ENCODE assay signal across 20 cellular contexts in the genomic region with DNA sequence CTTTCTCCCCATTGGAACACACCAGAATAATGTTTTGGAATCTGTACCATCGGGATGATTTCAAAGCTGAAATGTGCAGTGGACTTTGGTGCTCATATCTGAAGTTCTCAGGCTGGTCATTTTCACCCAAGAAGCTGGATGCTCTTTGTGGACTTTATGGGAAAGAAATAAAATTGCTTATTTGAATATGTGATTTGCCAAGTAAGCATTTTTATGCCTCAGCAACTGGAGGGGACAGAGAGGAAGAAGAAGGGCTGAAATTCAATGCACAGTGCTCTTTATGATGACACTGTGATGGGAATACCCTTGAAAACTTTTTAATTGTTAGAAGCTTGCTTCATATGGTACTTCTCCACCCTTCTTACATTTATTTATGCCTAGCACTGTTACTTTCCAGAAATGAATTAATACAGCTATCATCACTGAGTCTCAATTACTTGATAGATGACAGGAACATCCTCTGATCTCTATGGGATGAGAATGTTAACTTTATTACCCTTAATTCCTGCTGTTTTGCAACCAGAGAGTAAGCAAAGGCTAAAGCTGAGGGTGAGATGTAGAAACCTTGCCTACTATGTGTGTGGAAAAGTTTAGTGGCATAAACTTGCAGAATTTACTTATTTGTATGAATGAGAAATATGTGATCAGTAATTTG. TPM values are rescaled to one million over a fixed set of nuclear protein-coding genes. Genes with fewer than 3 reads are reported as not detected.
A peak's percentile ranks its signal among the peaks of the same experiment; 100 is the strongest.
DNase-seq lines count a peak whose midpoint lies in the region; ATAC-seq, FAIRE-seq and TF ChIP-seq lines count a peak whose summit lies in the region.
"Had no signal": no experiment of that assay in that cellular context is flagged by ENCODE, and none has a peak within 500 bp of the region (broad histone marks: within the 10 kb centered on the region; RNA-seq: fewer than 3 reads in every experiment).

No MANE protein-coding gene starts in this region.

- H3K4me3 ChIP-seq in A549: no peak overlapping the region
- no peak overlapping the region for H3K4me3 ChIP-seq in KMS-11 (IDR thresholded peaks at IDR 0.05; ENCODE audit: insufficient read depth, low read depth, low read length)
- H3K4me3 ChIP-seq: GM12878, HAP-1 had no signal

- DNase-seq in A549 (ENCODE audit: low read depth in 1 of 2, low spot score in 1 of 2) (no peak), endothelial cell (ENCODE audit: low spot score) (no peak), KG1 (lab: John Stamatoyannopoulos, UW) (no peak), NCI-H510A treated with DMSO at 0.1 percent for 48 hours (lab: John Stamatoyannopoulos, UW) (no peak)
- no peak for DNase-seq in activated CD8-positive, alpha-beta memory T cell treated with anti-CD3 and anti-CD28 coated beads for 24 hours
- DNase-seq: 8988T; ACHN; BE2C; CD4-positive, alpha-beta memory T cell; DMS79; GOT3 had no signal

- no peak for TF ChIP-seq POLR2A in A549 (IDR thresholded peaks at IDR 0.05; ENCODE audit: low read length)

- CTCF ChIA-PET in A549 (lab: Yijun Ruan, JAX): no interaction called here

- TF ChIP-seq EP300 in A549 (IDR thresholded peaks at IDR 0.05): no peak

- no peak overlapping the region for H2AFZ ChIP-seq in KMS-11 (ENCODE audit: low read depth)

- POLR2A ChIA-PET in A549 (lab: Yijun Ruan, JAX): no interaction called here

- WGBS in A549 (ENCODE audit: missing lambda C conversion rate): 55% methylated on average over 1 of the region's 1 CpG

- H3K4me1 ChIP-seq in A549 (no peaks in the 10 kb centered on the region), KMS-11 (ENCODE audit: low read depth, poor library complexity, severe bottlenecking) (peaks cover 93% of the 10 kb centered on the region)
- H3K4me1 ChIP-seq: BE2C, HAP-1 had no signal

- H3K27me3 Mint-ChIP-seq in endothelial cell (ENCODE audit: unreplicated experiment) (peaks cover 5% of the 10 kb centered on the region), nephron (ENCODE audit: low read depth) (no peaks in the 10 kb centered on the region)
- H3K27me3 Mint-ChIP-seq in activated T-helper 17 cell treated with anti-CD3 and anti-CD28 coated beads, Interleukin-2, amount 50 U/mL, for 72 hours: peaks cover 11% of the 10 kb centered on the region

- H3K36me3 Mint-ChIP-seq in endothelial cell (ENCODE audit: low read depth, unreplicated experiment) (peaks cover 50% of the 10 kb centered on the region), nephron (ENCODE audit: low read depth) (peaks cover 79% of the 10 kb centered on the region)
- H3K36me3 Mint-ChIP-seq in activated T-helper 17 cell treated with anti-CD3 and anti-CD28 coated beads, Interleukin-2, amount 50 U/mL, for 72 hours (ENCODE audit: low read depth): no peaks in the 10 kb centered on the region
- H3K36me3 Mint-ChIP-seq: CD4-positive, alpha-beta memory T cell had no signal

- no peaks in the 10 kb centered on the region; the same call in 1 of the 2 replicates for H3K36me3 ChIP-seq in KMS-11 (ENCODE audit: insufficient read depth)
- H3K36me3 ChIP-seq: BE2C, HAP-1 had no signal

- H3K4me3 Mint-ChIP-seq in endothelial cell (ENCODE audit: unreplicated experiment) (peak overlapping the region; percentile 18), nephron (no peak overlapping the region)
- no peak overlapping the region for H3K4me3 Mint-ChIP-seq in activated T-helper 17 cell treated with anti-CD3 and anti-CD28 coated beads, Interleukin-2, amount 50 U/mL, for 72 hours
- H3K4me3 Mint-ChIP-seq: CD4-positive, alpha-beta memory T cell had no signal

- no peaks in the 10 kb centered on the region for H3K27me3 ChIP-seq in KMS-11 (ENCODE audit: insufficient read depth, low read depth)
- H3K27me3 ChIP-seq: BE2C had no signal

- no peak for TF ChIP-seq RAD21 in A549 (conservative IDR thresholded peaks at IDR 0.05 in 1 of 2, IDR thresholded peaks at IDR 0.05 in 1 of 2)

- H3K27ac Mint-ChIP-seq in endothelial cell (ENCODE audit: unreplicated experiment): no peak overlapping the region
- H3K27ac Mint-ChIP-seq in nephron: peak overlapping the region; percentile 35 to 79 (median 40)
- no peak overlapping the region for H3K27ac Mint-ChIP-seq in activated T-helper 17 cell treated with anti-CD3 and anti-CD28 coated beads, Interleukin-2, amount 50 U/mL, for 72 hours
- H3K27ac Mint-ChIP-seq: CD4-positive, alpha-beta memory T cell had no signal

- no peak for ATAC-seq in A549
- no peak for ATAC-seq in activated T-helper 17 cell treated with anti-CD3 and anti-CD28 coated beads, Interleukin-2, amount 50 U/mL, for 72 hours (replicated peaks)
- ATAC-seq: GM12878 had no signal

- H3K4me1 Mint-ChIP-seq in endothelial cell (ENCODE audit: unreplicated experiment) (peaks cover 41% of the 10 kb centered on the region), nephron (peaks cover 73% of the 10 kb centered on the region)
- peaks cover under 1% of the 10 kb centered on the region for H3K4me1 Mint-ChIP-seq in activated T-helper 17 cell treated with anti-CD3 and anti-CD28 coated beads, Interleukin-2, amount 50 U/mL, for 72 hours
- H3K4me1 Mint-ChIP-seq: CD4-positive, alpha-beta memory T cell had no signal

- H3K27ac ChIP-seq in A549 (no peak overlapping the region), KMS-11 (no peak overlapping the region)
- H3K27ac ChIP-seq: C4-2B had no signal

- H3K79me2 ChIP-seq in KMS-11 (ENCODE audit: insufficient read depth, low read depth): peaks cover 64% of the 10 kb centered on the region

- H3K9ac ChIP-seq in KMS-11: no peak overlapping the region

- FAIRE-seq in A549 (lab: Jason Lieb, UNC): no peak
- FAIRE-seq: GM12878, GM18507, HTR-8/SVneo had no signal

- H4K20me1 ChIP-seq in KMS-11 (ENCODE audit: insufficient read depth): no peaks in the 10 kb centered on the region

- H3K9me3 Mint-ChIP-seq in endothelial cell (ENCODE audit: unreplicated experiment): no peaks in the 10 kb centered on the region
- H3K9me3 Mint-ChIP-seq in nephron: peaks cover 2% of the 10 kb centered on the region
- H3K9me3 Mint-ChIP-seq in activated T-helper 17 cell treated with anti-CD3 and anti-CD28 coated beads, Interleukin-2, amount 50 U/mL, for 72 hours: no peaks in the 10 kb centered on the region
- H3K9me3 Mint-ChIP-seq: CD4-positive, alpha-beta memory T cell had no signal

- no peak for TF ChIP-seq CTCF in A549 (IDR thresholded peaks at IDR 0.05)
- TF ChIP-seq CTCF in KMS-11 (conservative IDR thresholded peaks at IDR 0.05; ENCODE audit: low read depth, low read length): no peak
- no peak for TF ChIP-seq CTCF in endothelial cell (IDR thresholded peaks at IDR 0.05; ENCODE audit: unreplicated experiment)
- no peak for TF ChIP-seq CTCF in nephron (IDR thresholded peaks at IDR 0.05; ENCODE audit: unreplicated experiment in 3 of 3)

- no peaks in the 10 kb centered on the region for H3K9me3 ChIP-seq in A549
- H3K9me3 ChIP-seq: BE2C, HAP-1 had no signal

- H3K4me2 ChIP-seq in A549: no peak overlapping the region
- H3K4me2 ChIP-seq in KMS-11: peak overlapping the region; percentile 22; the same call in 1 of the 2 replicates

TF ChIP-seq in A549, 52 proteins besides CTCF, POLR2A, EP300 and RAD21:
- TF ChIP-seq MAFK (IDR thresholded peaks at IDR 0.05; ENCODE audit: partially characterized antibody): peak; percentile 88
- TF ChIP-seq HOXB13 (CRISPR knock-in tag; IDR thresholded peaks at IDR 0.05; ENCODE audit: low read depth): no peak
- TF ChIP-seq JUN (IDR thresholded peaks at IDR 0.05): no peak
- no peak for TF ChIP-seq PHF8 (IDR thresholded peaks at IDR 0.05; ENCODE audit: borderline replicate concordance, low read depth)
- no peak for TF ChIP-seq TFCP2L1 (CRISPR knock-in tag; IDR thresholded peaks at IDR 0.05)
- no peak for TF ChIP-seq NPAS2 (CRISPR knock-in tag; IDR thresholded peaks at IDR 0.05; ENCODE audit: borderline replicate concordance)

RNA-seq across cellular contexts. Expression of gene SETBP1, which starts 23.6 kb away (rescaled TPM):
- polyA plus RNA-seq in A549 (2011; rRNA removed) (1.9 and 2.2 TPM in 2 replicates), A549 (2017; fragmentation: RNase III; extraction: RNeasy Plus Mini Kit Qiagen cat#74134 plus additional on column Dnase treatment) (0.43 to 0.54 TPM (median 0.50 TPM) in 3 replicates)
- polyA plus RNA-seq in A549 (2012; cell fraction: cytosol; rRNA removed): 0.40 and 0.44 TPM in 2 replicates
- 0.31 and 0.75 TPM in 2 replicates for polyA plus RNA-seq in A549 (2012; cell fraction: nucleus; rRNA removed)
- 4.5 and 4.8 TPM in 2 replicates for polyA minus RNA-seq in A549 (2011; rRNA and poly(A)+ RNA removed)
- total RNA-seq in endothelial cell (ENCODE audit: unreplicated experiment): 131 TPM
- 1 to 10 TPM; 2.2 to 7.6 TPM for total RNA-seq in activated T-helper 17 cell treated with anti-CD3 and anti-CD28 coated beads, Interleukin-2, amount 50 U/mL, for 72 hours
- total RNA-seq: G401 had no signal

Comparison
In these comparisons a context has a peak if more than half of its experiments do, and no peak if none do; other contexts are left out.
1. H3K27ac Mint-ChIP-seq: peak in nephron (3 of 3); none in endothelial cell (single experiment) and activated T-helper 17 cell treated with anti-CD3 and anti-CD28 coated beads, Interleukin-2, amount 50 U/mL, for 72 hours (single experiment).
2. RNA of gene SETBP1, which starts 23.6 kb away (total RNA-seq): 131 TPM in endothelial cell (single experiment); 2.2 to 7.6 TPM in activated T-helper 17 cell treated with anti-CD3 and anti-CD28 coated beads, Interleukin-2, amount 50 U/mL, for 72 hours; every median in the first group is over 10 times any median in the second.